ENCODE assay signal across 27 cellular contexts in the genomic region with DNA sequence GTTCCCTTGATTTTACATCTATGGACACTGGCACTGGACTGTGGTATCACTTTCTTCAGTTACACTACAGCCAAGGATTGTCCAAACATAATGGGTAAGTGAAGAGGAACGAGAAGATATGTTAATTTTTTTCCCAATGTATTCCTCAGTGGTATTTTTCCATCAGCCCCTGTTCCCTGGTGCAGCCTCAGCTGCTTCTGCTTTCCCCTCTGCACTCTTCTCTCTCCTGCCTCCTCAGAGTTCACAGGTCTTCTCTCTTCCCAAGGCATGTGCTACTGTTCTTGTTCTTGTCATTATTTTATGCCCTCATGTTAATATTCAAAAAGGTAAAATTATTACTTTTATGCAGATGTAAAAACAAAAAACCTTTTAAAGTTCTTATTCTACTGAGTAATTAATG.
DNase-seq lines count a peak whose midpoint lies in the region; ATAC-seq, FAIRE-seq and TF ChIP-seq lines count a peak whose summit lies in the region.
"Had no signal": no experiment of that assay in that cellular context is flagged by ENCODE, and none has a peak within 500 bp of the region (broad histone marks: within the 10 kb centered on the region; RNA-seq: fewer than 3 reads in every experiment).

No MANE protein-coding gene starts in this region.

- TF ChIP-seq CTCF in A673 (conservative IDR thresholded peaks at IDR 0.05; ENCODE audit: low read depth, low read length) (no peak), astrocyte (IDR thresholded peaks at IDR 0.05; ENCODE audit: insufficient read depth, low read depth, low read length) (no peak), nephron progenitor cell (IDR thresholded peaks at IDR 0.05) (no peak)

- intact Hi-C loops in A673 (cut with micrococcal nuclease; ENCODE audit: unreplicated experiment) = no loop called here

- H2AFZ ChIP-seq in astrocyte (ENCODE audit: low read depth, low read length) = no peak overlapping the region
- H2AFZ ChIP-seq: GM23248 had no signal

- no peak overlapping the region for H3K9ac ChIP-seq in HUES48 (ENCODE audit: low read depth, low read length)
- no peak overlapping the region for H3K9ac ChIP-seq in astrocyte (ENCODE audit: low read length)
- H3K9ac ChIP-seq: BLaER1 treated with 17β-estradiol and CSF1 and Interleukin-3, amounts not matched to agents 10 nM and 100 nM; GM23248 had no signal

- H3K79me2 ChIP-seq in astrocyte (ENCODE audit: insufficient read depth, low read length) = no peaks in the 10 kb centered on the region

- H4K20me1 ChIP-seq in astrocyte (ENCODE audit: insufficient read depth, low read length) = no peaks in the 10 kb centered on the region
- H4K20me1 ChIP-seq: BLaER1 treated with 17β-estradiol and CSF1 and Interleukin-3, amounts not matched to agents 10 nM and 100 nM had no signal

- H3K36me3 ChIP-seq in A673 (ENCODE audit: insufficient read depth, low read length, poor library complexity, severe bottlenecking) (no peaks in the 10 kb centered on the region), HUES48 (ENCODE audit: control insufficient read depth, insufficient read depth, low read length) (no peaks in the 10 kb centered on the region), astrocyte (ENCODE audit: insufficient read depth, low read length) (no peaks in the 10 kb centered on the region)
- H3K36me3 ChIP-seq: BE2C; BLaER1 treated with 17β-estradiol and CSF1 and Interleukin-3, amounts not matched to agents 10 nM and 100 nM had no signal

- H3K4me1 ChIP-seq in A673 (ENCODE audit: insufficient read depth, low read length, poor library complexity, severe bottlenecking) = peaks cover 5% of the 10 kb centered on the region
- peaks cover 14% of the 10 kb centered on the region for H3K4me1 ChIP-seq in HUES48 (ENCODE audit: control insufficient read depth, insufficient read depth, low read length)
- H3K4me1 ChIP-seq in astrocyte (ENCODE audit: insufficient read depth, low read length) = no peaks in the 10 kb centered on the region
- H3K4me1 ChIP-seq: BE2C; BLaER1 treated with 17β-estradiol and CSF1 and Interleukin-3, amounts not matched to agents 10 nM and 100 nM had no signal

- H3K27me3 Mint-ChIP-seq in astrocyte (ENCODE audit: low read depth, unreplicated experiment) (no peaks in the 10 kb centered on the region), nephron progenitor cell (ENCODE audit: low read depth, poor library complexity) (no peaks in the 10 kb centered on the region)
- H3K27me3 Mint-ChIP-seq: CD4-positive, alpha-beta T cell; CD8-positive, alpha-beta memory T cell had no signal

- FAIRE-seq in astrocyte (lab: Jason Lieb, UNC) = no peak
- FAIRE-seq: A204.1, D721Med, GM12878, GM19239 had no signal

- H3K4me1 Mint-ChIP-seq in astrocyte (ENCODE audit: low read depth, unreplicated experiment) (peaks cover 16% of the 10 kb centered on the region), nephron progenitor cell (no peaks in the 10 kb centered on the region)
- H3K4me1 Mint-ChIP-seq: CD14-positive monocyte; CD8-positive, alpha-beta memory T cell had no signal

- H3K4me3 ChIP-seq in A673 (ENCODE audit: low read depth, low read length, poor library complexity, severe bottlenecking) = no peak overlapping the region
- H3K4me3 ChIP-seq in HUES48 (ENCODE audit: low read depth, low read length) = no peak overlapping the region
- H3K4me3 ChIP-seq in astrocyte (ENCODE audit: insufficient read depth, low read depth, low read length) = no peak overlapping the region
- H3K4me3 ChIP-seq: BLaER1 treated with 17β-estradiol and CSF1 and Interleukin-3, amounts not matched to agents 10 nM and 100 nM; GM12878; GM23248 had no signal

- no peak for ATAC-seq in GM21528 (IDR thresholded peaks at IDR 0.05; ENCODE audit: low FRiP score, unreplicated experiment)
- ATAC-seq: GM12878 had no signal

- H3K4me2 ChIP-seq in astrocyte (ENCODE audit: low read length) = no peak overlapping the region
- H3K4me2 ChIP-seq: BLaER1 treated with 17β-estradiol and CSF1 and Interleukin-3, amounts not matched to agents 10 nM and 100 nM had no signal

- H3K27ac Mint-ChIP-seq in astrocyte (ENCODE audit: unreplicated experiment) (no peak overlapping the region), nephron progenitor cell (peak overlapping the region; percentile 62)
- H3K27ac Mint-ChIP-seq: CD14-positive monocyte; CD4-positive, alpha-beta T cell; CD8-positive, alpha-beta memory T cell; HFFc6 had no signal

- no peaks in the 10 kb centered on the region for H3K27me3 ChIP-seq in A673 (replicated peaks; ENCODE audit: insufficient read depth, low read depth, low read length, poor library complexity)
- H3K27me3 ChIP-seq in HUES48 (ENCODE audit: control insufficient read depth, insufficient read depth, low read length) = no peaks in the 10 kb centered on the region
- H3K27me3 ChIP-seq in astrocyte (ENCODE audit: insufficient read depth, low read length) = no peaks in the 10 kb centered on the region
- H3K27me3 ChIP-seq: BE2C; BLaER1 treated with 17β-estradiol and CSF1 and Interleukin-3, amounts not matched to agents 10 nM and 100 nM had no signal

- BruUV-seq in A673 (replicated peaks; lab: Mats Ljungman, UMichigan) = no TSS peak

- CTCF ChIA-PET in A673 (lab: Charles Lee) = no interaction called here

- peak; percentile 1 for DNase-seq in A673 (ENCODE audit: low spot score)
- DNase-seq in astrocyte (ENCODE audit: low read depth) = no peak
- DNase-seq in nephron progenitor cell = no peak
- DNase-seq in NOMO-1 treated with DMSO at 0.1 percent for 48 hours (lab: John Stamatoyannopoulos, UW; ENCODE audit: unreplicated experiment) = no peak
- DNase-seq in stimulated activated CD4-positive, alpha-beta T cell treated with anti-CD3 and anti-CD28 coated beads, Interleukin-4, amount 100 ng/mL, for 1 hour = no peak
- no peak for DNase-seq in NCI-H446 treated with DMSO at 0.1 percent for 48 hours (lab: John Stamatoyannopoulos, UW)
- DNase-seq: ACHN; AML-193; BE2C; CD4-positive, alpha-beta T cell; CD8-positive, alpha-beta memory T cell; DMS 273 treated with DMSO at 0.1 percent for 48 hours; DMS79; EL; GDM1; GM23248; H9; HFFc6 had no signal

- POLR2A ChIA-PET in A673 (lab: Charles Lee; ENCODE audit: low non-redundant PET) = no interaction called here

- H3K9me3 Mint-ChIP-seq in astrocyte (ENCODE audit: unreplicated experiment) (no peaks in the 10 kb centered on the region), nephron progenitor cell (no peaks in the 10 kb centered on the region)

- H3K36me3 Mint-ChIP-seq in astrocyte (ENCODE audit: low read depth, unreplicated experiment) (no peaks in the 10 kb centered on the region), nephron progenitor cell (ENCODE audit: low read depth) (no peaks in the 10 kb centered on the region)
- H3K36me3 Mint-ChIP-seq: CD14-positive monocyte; CD8-positive, alpha-beta memory T cell had no signal

- H3K27ac ChIP-seq in A673 (ENCODE audit: low read depth, low read length, poor library complexity, severe bottlenecking) (no peak overlapping the region), HUES48 (ENCODE audit: low read depth, low read length) (peak overlapping the region; percentile 21), astrocyte (ENCODE audit: low read depth, low read length) (no peak overlapping the region)
- H3K27ac ChIP-seq: 22Rv1; BLaER1 treated with 17β-estradiol and CSF1 and Interleukin-3, amounts not matched to agents 10 nM and 100 nM; GM23248 had no signal

- H3K4me3 Mint-ChIP-seq in astrocyte (ENCODE audit: unreplicated experiment) = peak overlapping the region; percentile 17
- no peak overlapping the region for H3K4me3 Mint-ChIP-seq in nephron progenitor cell
- H3K4me3 Mint-ChIP-seq: CD14-positive monocyte; CD4-positive, alpha-beta T cell; CD8-positive, alpha-beta memory T cell; H9; HFFc6 had no signal

- H3K9me3 ChIP-seq in A673 (ENCODE audit: low read depth, low read length, poor library complexity, severe bottlenecking) (peaks cover 5% of the 10 kb centered on the region), HUES48 (ENCODE audit: control insufficient read depth, insufficient read depth, low read length) (no peaks in the 10 kb centered on the region), astrocyte (ENCODE audit: insufficient read depth, low read depth, low read length) (no peaks in the 10 kb centered on the region)
- H3K9me3 ChIP-seq: BE2C; BLaER1 treated with 17β-estradiol and CSF1 and Interleukin-3, amounts not matched to agents 10 nM and 100 nM had no signal
